Comparison of ENCODE assay signal across 25 cellular contexts in the genomic region with DNA sequence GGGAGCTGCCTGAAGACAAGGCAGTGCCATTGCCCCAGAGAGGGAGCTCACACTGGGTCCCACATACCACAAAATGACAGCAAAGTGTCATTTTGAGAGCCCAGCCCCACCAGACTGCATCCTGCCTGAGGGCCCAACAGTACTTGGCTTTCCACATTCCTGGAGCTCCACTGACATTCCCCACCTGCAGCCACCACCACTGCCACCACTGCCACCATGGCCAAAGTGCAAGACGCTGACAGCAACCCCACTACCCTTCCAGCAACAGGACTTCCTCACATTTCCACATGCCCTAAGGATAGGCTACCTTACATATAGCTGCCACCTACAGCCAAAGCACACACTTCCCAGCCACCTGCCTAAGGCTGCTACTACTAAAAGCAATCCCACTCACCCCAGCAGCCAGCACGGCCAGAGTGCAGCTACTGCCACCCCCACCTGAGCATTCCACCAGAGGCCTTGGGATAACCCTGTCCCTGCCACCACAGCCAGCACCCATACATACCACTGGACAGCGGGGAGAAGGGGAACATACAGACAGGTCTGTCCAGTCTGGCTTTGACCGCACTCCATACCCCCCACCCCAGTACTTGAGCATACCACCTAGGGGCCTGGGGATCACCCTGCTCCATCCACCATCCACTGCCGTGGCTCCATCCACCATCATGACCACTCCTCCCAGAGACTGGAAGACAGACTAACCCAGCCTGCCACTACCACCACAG.
"Had no signal": no experiment of that assay in that cellular context is flagged by ENCODE, and none has a peak within 500 bp of the region (broad histone marks: within the 10 kb centered on the region; RNA-seq: fewer than 3 reads in every experiment).

No MANE protein-coding gene starts in this region.

- H3K36me3 ChIP-seq: lower lobe of right lung, pancreas, right lobe of liver, stomach, thyroid gland had no signal

- H3K4me3 Mint-ChIP-seq: mesothelial cell of epicardium, naive B cell, nephron progenitor cell, type B pancreatic cell had no signal

- H3K4me1 ChIP-seq: lower lobe of right lung, pancreas, right lobe of liver, thyroid gland had no signal

- H3K27ac ChIP-seq: dorsolateral prefrontal cortex, lower lobe of right lung, pancreas, right lobe of liver, stomach, thyroid gland had no signal

- H3K27ac Mint-ChIP-seq: mesothelial cell of epicardium, naive B cell, nephron progenitor cell, type B pancreatic cell had no signal

- ATAC-seq: left ventricle myocardium superior, mucosa of descending colon, pancreas had no signal

- H3K4me1 Mint-ChIP-seq: naive B cell, nephron progenitor cell had no signal

- DNase-seq: cerebellar nuclear complex; cortex of kidney; dorsolateral prefrontal cortex; effector CD4-positive, alpha-beta T cell; head of caudate nucleus; kidney glomerular epithelial cell; left ventricle myocardium superior; lower lobe of right lung; mucosa of descending colon; naive B cell; nephron progenitor cell; pancreas; retina; right lobe of liver; small intestine; stimulated activated CD4-positive, alpha-beta T cell treated with anti-CD3 and anti-CD28 coated beads, Interleukin-15, amount 100 ng/mL, for 24 hours; stimulated activated CD4-positive, alpha-beta T cell treated with anti-CD3 and anti-CD28 coated beads, Interleukin-2, amount 100 ng/mL, for 48 hours; stimulated activated naive CD4-positive, alpha-beta T cell; stomach; thyroid gland had no signal

- H3K9me3 ChIP-seq: mucosa of descending colon, pancreas, right lobe of liver, thyroid gland had no signal

- FAIRE-seq: frontal cortex, islet of Langerhans, pancreas, small intestine, urothelium cell line had no signal

- H3K27me3 Mint-ChIP-seq: naive B cell, type B pancreatic cell had no signal

- H3K27me3 ChIP-seq: dorsolateral prefrontal cortex, pancreas, right lobe of liver, stomach, thyroid gland had no signal

- H3K36me3 Mint-ChIP-seq: naive B cell had no signal

- H3K4me3 ChIP-seq: dorsolateral prefrontal cortex, lower lobe of right lung, mucosa of descending colon, pancreas, right lobe of liver, stomach, thyroid gland had no signal
